In genomic region chr4:113068771-113069170, GRCh38 we compare ENCODE assay signal across 2 cellular contexts. TPM values are rescaled to one million over a fixed set of nuclear protein-coding genes. Genes with fewer than 3 reads are reported as not detected.
"Had no signal": no experiment of that assay in that cellular context is flagged by ENCODE, and none has a peak within 500 bp of the region (broad histone marks: within the 10 kb centered on the region; RNA-seq: fewer than 3 reads in every experiment).

No MANE protein-coding gene starts in this region.

RNA-seq across cellular contexts. Expression of gene ANK2, which starts 19.3 kb away (rescaled TPM):
- total RNA-seq: naive thymus-derived CD8-positive, alpha-beta T cell had no signal
- polyA plus RNA-seq: immature natural killer cell; naive thymus-derived CD8-positive, alpha-beta T cell had no signal
